ENCODE assay signal across 18 cellular contexts in genomic region chr1:49048188-49048587, GRCh38.
"Had no signal": no experiment of that assay in that cellular context is flagged by ENCODE, and none has a peak within 500 bp of the region (broad histone marks: within the 10 kb centered on the region; RNA-seq: fewer than 3 reads in every experiment).

No MANE protein-coding gene starts in this region.

- H3K4me3 ChIP-seq: lung, right lobe of liver, thyroid gland had no signal

- H3K36me3 ChIP-seq: brain microvascular endothelial cell, right lobe of liver, thyroid gland had no signal

- H3K27me3 ChIP-seq: brain microvascular endothelial cell, foreskin keratinocyte, right lobe of liver, thyroid gland had no signal

- H3K9me3 ChIP-seq: right lobe of liver, thyroid gland had no signal

- H3K4me1 ChIP-seq: foreskin keratinocyte, parathyroid adenoma, right lobe of liver, thyroid gland had no signal

- DNase-seq: activated CD4-positive, alpha-beta T cell treated with anti-CD3 and anti-CD28 coated beads, Interleukin-2, amount 10 ng/mL, durations not matched to agents 7 days and 5 days; activated CD4-positive, CD25-positive, alpha-beta regulatory T cell; activated CD8-positive, alpha-beta T cell treated with anti-CD3 and anti-CD28 coated beads, Interleukin-2, amount 10 ng/mL, durations not matched to agents 7 days and 5 days; activated naive CD4-positive, alpha-beta T cell treated with anti-CD3 and anti-CD28 coated beads, Interleukin-2, amount 10 ng/mL, durations not matched to agents 7 days and 5 days; activated T-cell treated with anti-CD3 and anti-CD28 coated beads, Interleukin-2, amount 50 U/mL, for 24 hours; aorta; brain microvascular endothelial cell; central memory CD4-positive, alpha-beta T cell; endodermal cell; foreskin keratinocyte; hippocampal formation; midbrain; right lobe of liver; stimulated activated naive B cell treated with anti-CD40 and anti-IgM and Interleukin-4, amounts not matched to agents 10 μg/mL and 1 μg/mL and 100 μg/mL, for 72 hours; T-helper 9 cell; thyroid gland had no signal
